In the genomic region with DNA sequence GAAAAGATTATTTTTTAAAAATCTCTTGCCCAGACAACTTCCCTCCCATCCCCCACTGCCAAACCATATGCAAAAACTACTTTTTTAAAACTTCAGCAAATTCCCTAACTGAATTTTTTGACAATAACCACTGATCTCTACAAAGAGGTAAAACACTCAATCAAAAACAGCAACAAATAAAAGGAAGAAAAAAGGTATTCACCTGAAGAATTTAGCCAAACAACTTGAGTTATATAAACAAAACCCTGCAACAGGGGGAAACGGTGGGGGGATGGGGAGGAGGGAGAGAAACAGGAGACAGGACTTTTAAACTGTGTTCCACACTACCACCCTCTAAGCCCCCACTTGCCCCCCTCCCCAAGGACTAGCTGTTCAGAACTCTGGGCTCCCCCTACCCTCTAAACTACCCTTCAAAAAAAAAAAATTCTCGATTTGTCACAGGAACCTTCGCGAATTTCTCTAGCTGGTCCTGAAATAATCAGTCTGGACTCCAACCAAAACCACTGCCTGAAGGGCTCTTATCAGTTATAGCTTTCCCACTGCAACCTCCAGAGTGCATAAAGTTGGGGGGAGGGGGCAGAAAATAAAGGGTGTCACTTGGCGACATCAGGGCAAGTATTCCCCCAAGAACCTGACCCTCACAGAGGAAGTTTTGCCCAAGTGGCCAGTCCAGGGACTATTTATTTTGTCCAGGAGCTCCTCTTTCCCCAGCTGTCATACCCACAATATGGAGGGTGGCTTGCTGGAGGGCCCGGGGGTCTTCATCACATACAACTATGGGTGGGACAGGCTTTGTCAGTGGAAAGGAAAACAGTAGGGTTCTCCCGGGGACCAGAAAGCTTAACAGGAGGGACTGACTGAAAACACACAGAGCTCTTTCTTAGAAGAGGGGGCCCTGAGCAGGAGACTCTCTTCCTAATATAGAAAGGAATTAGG, we compare ENCODE assay signal across 1 cellular context.
TF ChIP-seq lines count a peak whose summit lies in the region.

No MANE protein-coding gene starts in this region.

TF ChIP-seq in K562, 482 proteins besides CTCF, POLR2A, EP300 and RAD21 (continued from another document):
- TF ChIP-seq, protein P1, sequence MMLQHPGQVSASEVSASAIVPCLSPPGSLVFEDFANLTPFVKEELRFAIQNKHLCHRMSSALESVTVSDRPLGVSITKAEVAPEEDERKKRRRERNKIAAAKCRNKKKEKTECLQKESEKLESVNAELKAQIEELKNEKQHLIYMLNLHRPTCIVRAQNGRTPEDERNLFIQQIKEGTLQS (IDR thresholded peaks at IDR 0.05), result no peak; the same call in 1 of the 2 replicates
- TF ChIP-seq, protein P1 (CRISPR knock-in tag; conservative IDR thresholded peaks at IDR 0.05), result no peak
- no peak for TF ChIP-seq CAMTA2 (CRISPR knock-in tag; conservative IDR thresholded peaks at IDR 0.05)
- peak; percentile 19 for TF ChIP-seq NEUROD1 (IDR thresholded peaks at IDR 0.05; ENCODE audit: borderline replicate concordance, low read depth, low read length, partially characterized antibody)
- 0 out of 2 replicates have a peak, but pooled peaks have one; percentile 39 for TF ChIP-seq TOE1 (IDR thresholded peaks at IDR 0.05; ENCODE audit: borderline replicate concordance)
- no peak for TF ChIP-seq TOE1 (CRISPR knock-in tag; IDR thresholded peaks at IDR 0.05; ENCODE audit: borderline replicate concordance, low read depth)
